In genomic region chr5:160792732-160793454, GRCh38 we compare ENCODE assay signal across 2 cellular contexts.
TF ChIP-seq lines count a peak whose summit lies in the region.

No MANE protein-coding gene starts in this region.

TF ChIP-seq in HepG2, 621 proteins besides CTCF, POLR2A, EP300 and RAD21:
- TF ChIP-seq MAFF (IDR thresholded peaks at IDR 0.05; ENCODE audit: low read depth, low read length) (peak; percentile 74), MAFK (conservative IDR thresholded peaks at IDR 0.05 in 1 of 2, IDR thresholded peaks at IDR 0.05 in 1 of 2; ENCODE audit: low read length in 2 of 2) (peak in 1 of 2 experiments; percentile 79; a peak in 3 of 4 replicates), TERF1 (CRISPR knock-in tag; IDR thresholded peaks at IDR 0.05) (no peak)

TF ChIP-seq in H1, 55 proteins besides CTCF, POLR2A, EP300 and RAD21:
- TF ChIP-seq BCL11A (IDR thresholded peaks at IDR 0.05; ENCODE audit: low read depth in 2 of 2, low read length in 2 of 2) (no peak), EGR1 (IDR thresholded peaks at IDR 0.05; ENCODE audit: borderline replicate concordance, low read depth, low read length) (no peak), ASH2L (IDR thresholded peaks at IDR 0.05; ENCODE audit: low read length) (no peak), MAFK (IDR thresholded peaks at IDR 0.05; ENCODE audit: low read depth, low read length) (peak; percentile 24; the same call in 1 of the 2 replicates)
